Comparison of ENCODE assay signal across 8 cellular contexts in genomic region chr1:155172732-155173477, GRCh38. TPM values are rescaled to one million over a fixed set of nuclear protein-coding genes. Genes with fewer than 3 reads are reported as not detected.
DNase-seq lines count a peak whose midpoint lies in the region; ATAC-seq and TF ChIP-seq lines count a peak whose summit lies in the region.

KRTCAP2 (minus strand) TSS chr1:155173304; CDS start chr1:155173224, 80 bp downstream.

- H3K9me3 Mint-ChIP-seq in immature natural killer cell = no peaks in the 10 kb centered on the region

- peak within 1 kb of the TSS; percentile 93 for H2AFZ ChIP-seq in mammary epithelial cell (ENCODE audit: low read depth, low read length)

- DNase-seq in AG04450 (ENCODE audit: low read depth, low spot score) (peak; percentile 93), NCI-H2227 (lab: John Stamatoyannopoulos, UW; ENCODE audit: unreplicated experiment) (peak; percentile 98), WERI-Rb-1 (peak; percentile 100), mammary epithelial cell (peak; percentile 91), immature natural killer cell (peak; percentile 93 to 94 (median 93)), spleen (peak; percentile 99)

- peak within 1 kb of the TSS; percentile 78 for H3K9ac ChIP-seq in mammary epithelial cell (ENCODE audit: insufficient read depth, low read length)

- H3K4me1 Mint-ChIP-seq in immature natural killer cell = peaks cover 44 to 54% of the 10 kb centered on the region in 2 donors

- peak within 1 kb of the TSS; percentile 96 to 100 (median 99) for H3K4me3 Mint-ChIP-seq in immature natural killer cell

- H3K9me3 ChIP-seq in AG04450 (ENCODE audit: control insufficient read depth, insufficient read depth, low read length) = no peaks in the 10 kb centered on the region; the same call in 1 of the 2 replicates
- no peaks in the 10 kb centered on the region for H3K9me3 ChIP-seq in WERI-Rb-1 (ENCODE audit: severe bottlenecking)
- H3K9me3 ChIP-seq in mammary epithelial cell (replicated peaks; ENCODE audit: insufficient read depth, low read length) = no peaks in the 10 kb centered on the region
- no peaks in the 10 kb centered on the region for H3K9me3 ChIP-seq in spleen

- peak within 1 kb of the TSS; percentile 97 to 99 (median 98) for H3K27ac Mint-ChIP-seq in immature natural killer cell

- ATAC-seq in GM18868 (IDR thresholded peaks at IDR 0.05; ENCODE audit: unreplicated experiment) = peak; percentile 74
- ATAC-seq in HG03135 (IDR thresholded peaks at IDR 0.05; ENCODE audit: unreplicated experiment) = peak; percentile 85

- in situ Hi-C loops in mammary epithelial cell (cut with MboI; ENCODE audit: low sequenced_read_pairs in 2 of 2) = no loop called here

- peaks cover 8 to 9% (median 9%) of the 10 kb centered on the region in 3 donors for H3K36me3 Mint-ChIP-seq in immature natural killer cell

- peak within 1 kb of the TSS; percentile 81 for H3K4me2 ChIP-seq in mammary epithelial cell (ENCODE audit: insufficient read depth, low read depth, low read length)

- TSS peak; percentile 50 for BruUV-seq in mammary epithelial cell (replicated peaks; lab: Mats Ljungman, UMichigan)

- dilution Hi-C loops in mammary epithelial cell (cut with HindIII; ENCODE audit: low sequenced_read_pairs) = no loop called here

- intact Hi-C loops in mammary epithelial cell (cut with micrococcal nuclease) = loop anchor here (1.0 kb wide), 1 partner anchor 38 kb away; the partner anchor contains the start of gene SLC50A1
- intact Hi-C loops in spleen (cut with DNase I; ENCODE audit: low total_unique reads) = loop anchor here (10.0 kb wide), 1 partner anchor 52 kb away; no protein-coding TSS in a partner anchor

- H3K27me3 Mint-ChIP-seq in immature natural killer cell (ENCODE audit: low read depth in 3 of 3) = peaks cover 5 to 20% (median 17%) of the 10 kb centered on the region in 3 donors

- H3K27ac ChIP-seq in AG04450 (ENCODE audit: low read depth, low read length) (peak within 1 kb of the TSS; percentile 92), WERI-Rb-1 (peak within 1 kb of the TSS; percentile 78), mammary epithelial cell (ENCODE audit: insufficient read depth, low read depth, low read length) (peak within 1 kb of the TSS; percentile 63), spleen (peak within 1 kb of the TSS; percentile 82 to 97 (median 96))

- H3K79me2 ChIP-seq in mammary epithelial cell (ENCODE audit: insufficient read depth, low read length) = peaks cover 26% of the 10 kb centered on the region

- no peaks in the 10 kb centered on the region for H4K20me1 ChIP-seq in mammary epithelial cell (ENCODE audit: insufficient read depth, low read length)

- POLR2A ChIA-PET in AG04450 (lab: Yijun Ruan, JAX) = interaction anchor here (0.6 to 1.5 kb wide), 14 partner anchors 10 to 217 kb away, joined by 3 to 10 read pairs (median 4); partner anchors contain the start of genes DPM3, EFNA3, PBXIP1 and SHC1

- TF ChIP-seq POLR2A in spleen (IDR thresholded peaks at IDR 0.05) = peak in 1 of 3 donors; percentile 31

- H3K36me3 ChIP-seq in WERI-Rb-1 = peaks cover 31% of the 10 kb centered on the region
- H3K36me3 ChIP-seq in mammary epithelial cell (ENCODE audit: insufficient read depth, low read length) = peaks cover 14% of the 10 kb centered on the region
- peaks cover 0 to 31% (median 17%) of the 10 kb centered on the region in 6 donors for H3K36me3 ChIP-seq in spleen

- CTCF ChIA-PET in AG04450 (lab: Charles Lee) (interaction anchor here (0.6 to 12.4 kb wide), 65 partner anchors 9 to 1137 kb away, joined by 3 to 317 read pairs (median 4); partner anchors contain the start of genes EFNA3, MTX1, SCAMP3 and SHC1), mammary epithelial cell (lab: Charles Lee; ENCODE audit: low non-redundant PET) (interaction anchor here (0.5 to 1.7 kb wide), 14 partner anchors 21 to 416 kb away, joined by 3 to 12 read pairs (median 6); partner anchors contain the start of gene ADAM15)

- WGBS in mammary epithelial cell (ENCODE audit: low coverage, missing lambda C conversion rate) = 1% methylated on average over 28 of the region's 57 CpGs
- 0 to 1% (median 1%) methylated on average over 27 to 57 of the region's 57 CpGs for WGBS in spleen, 5 donors

- TF ChIP-seq CTCF in AG04450 (IDR thresholded peaks at IDR 0.05; ENCODE audit: low read depth, low read length) (peak; percentile 96), WERI-Rb-1 (IDR thresholded peaks at IDR 0.05; ENCODE audit: low read depth, low read length) (peak; percentile 100), mammary epithelial cell (conservative IDR thresholded peaks at IDR 0.05 in 1 of 2, IDR thresholded peaks at IDR 0.05 in 1 of 2; ENCODE audit: extremely low read depth in 1 of 2, insufficient read depth in 1 of 2, low read depth in 1 of 2, low read length in 2 of 2) (peak; percentile 90 to 97), spleen (IDR thresholded peaks at IDR 0.05 in 8 of 11, conservative IDR thresholded peaks at IDR 0.05 in 3 of 11) (peak; percentile 88 to 98 (median 97))

- H3K4me1 ChIP-seq in mammary epithelial cell (ENCODE audit: insufficient read depth, low read length) = peaks cover 15% of the 10 kb centered on the region
- peaks cover 13 to 71% (median 49%) of the 10 kb centered on the region in 6 donors for H3K4me1 ChIP-seq in spleen

- H3K4me3 ChIP-seq in AG04450 (ENCODE audit: low read depth, low read length) = peak within 1 kb of the TSS; percentile 99
- H3K4me3 ChIP-seq in WERI-Rb-1 (ENCODE audit: low read depth, low read length) = peak within 1 kb of the TSS; percentile 85
- H3K4me3 ChIP-seq in mammary epithelial cell (replicated peaks in 1 of 3; ENCODE audit: insufficient read depth in 1 of 3, low read depth in 2 of 3, low read length in 3 of 3) = peak within 1 kb of the TSS; percentile 77 to 97 (median 96)
- peak within 1 kb of the TSS; percentile 64 to 88 (median 79) for H3K4me3 ChIP-seq in spleen

- H3K27me3 ChIP-seq in AG04450 (ENCODE audit: control insufficient read depth, insufficient read depth, low read length) = no peaks in the 10 kb centered on the region
- H3K27me3 ChIP-seq in WERI-Rb-1 (ENCODE audit: insufficient read depth, low read depth, severe bottlenecking) = no peaks in the 10 kb centered on the region
- no peaks in the 10 kb centered on the region for H3K27me3 ChIP-seq in mammary epithelial cell (ENCODE audit: insufficient read depth, low read length)
- H3K27me3 ChIP-seq in spleen (replicated peaks in 1 of 7) = peaks cover 0 to 25% (median 15%) of the 10 kb centered on the region in 7 donors

RNA-seq across cellular contexts. Expression of gene KRTCAP2, which starts in this region (rescaled TPM):
- polyA plus RNA-seq in AG04450 (2011; rRNA removed) (102 and 131 TPM in 2 replicates), mammary epithelial cell (188 TPM), immature natural killer cell (100 to 1,000 TPM; 396 to 465 (median 435) TPM), spleen (100 to 1,000 TPM; 193 to 203 (median 200) TPM)
- polyA minus RNA-seq in AG04450 (2011; rRNA and poly(A)+ RNA removed) = 175 and 190 TPM in 2 replicates
- total RNA-seq in mammary epithelial cell (100 to 1,000 TPM in 1 of 2 donors, 10 to 100 TPM in 1; 62.7 to 177 TPM), spleen (100 to 1,000 TPM; 113 to 154 (median 136) TPM)
- polyA minus RNA-seq in mammary epithelial cell = 164 TPM

Comparison
In these comparisons a context has a peak if more than half of its experiments do, and no peak if none do; other contexts are left out.
1. Peak in every context shown above with its lines: DNase-seq, ATAC-seq, H3K4me3 ChIP-seq and H3K27ac ChIP-seq.